22 cellular contexts compared by ENCODE assay signal in the genomic region with DNA sequence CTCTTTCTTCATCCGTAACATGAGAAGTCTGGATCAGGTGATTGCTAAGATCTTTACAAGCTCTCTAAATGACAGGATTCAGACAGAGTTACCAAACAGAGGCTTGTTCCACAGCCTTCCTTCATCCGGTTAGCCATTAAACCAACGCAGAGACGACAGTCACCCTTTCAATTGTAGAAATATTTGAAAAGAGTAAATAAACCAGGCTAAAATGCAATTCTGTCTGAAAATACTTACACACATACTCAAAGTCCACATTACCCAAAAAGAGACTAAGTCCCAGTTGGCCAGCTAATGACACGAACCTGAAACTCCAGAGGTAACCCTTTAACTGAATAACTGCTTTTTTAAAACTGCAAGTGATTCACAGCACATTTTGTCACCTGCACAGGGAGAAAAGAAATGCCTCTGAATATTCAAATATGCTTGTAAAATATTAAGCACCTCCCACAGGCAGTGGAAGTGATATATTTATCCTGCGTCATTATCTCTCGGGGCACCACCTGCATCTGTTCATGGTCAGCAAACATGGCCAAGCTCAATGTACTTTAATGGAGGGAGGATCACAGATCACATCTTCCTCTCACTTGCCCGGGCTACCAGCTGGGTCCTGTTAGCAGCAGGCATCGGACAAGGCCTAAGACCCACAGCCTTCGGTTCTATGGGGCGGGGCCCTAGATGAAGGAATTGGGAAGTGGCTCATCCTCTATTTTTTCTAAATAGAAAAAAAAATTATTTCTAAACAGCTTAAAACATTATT. TPM values are rescaled to one million over a fixed set of nuclear protein-coding genes. Genes with fewer than 3 reads are reported as not detected.
"Had no signal": no experiment of that assay in that cellular context is flagged by ENCODE, and none has a peak within 500 bp of the region (broad histone marks: within the 10 kb centered on the region; RNA-seq: fewer than 3 reads in every experiment).

No MANE protein-coding gene starts in this region.

- FAIRE-seq: astrocyte, endometrium, islet of Langerhans, small intestine had no signal

- H3K4me3 ChIP-seq: cardiac muscle cell, gastroesophageal sphincter, heart right ventricle, left ventricle myocardium inferior, tibial nerve had no signal

- H3K36me3 ChIP-seq: cardiac muscle cell, gastroesophageal sphincter, heart right ventricle, left ventricle myocardium inferior had no signal

- H3K27ac ChIP-seq: cardiac muscle cell, gastroesophageal sphincter, heart right ventricle, left ventricle myocardium inferior, tibial nerve had no signal

- H3K9me3 ChIP-seq: gastroesophageal sphincter, heart right ventricle, left ventricle myocardium inferior, tibial nerve had no signal

- H3K27me3 ChIP-seq: cardiac muscle cell, heart right ventricle, tibial nerve had no signal

- H3K4me1 ChIP-seq: gastroesophageal sphincter, heart right ventricle, left ventricle myocardium inferior, tibial nerve had no signal

- DNase-seq: activated CD4-positive, alpha-beta T cell treated with anti-CD3 and anti-CD28 coated beads for 1 hour; activated CD4-positive, alpha-beta T cell treated with anti-CD3 and anti-CD28 coated beads, Interleukin-2, amount 50 U/mL, for 48 hours; activated CD8-positive, alpha-beta memory T cell treated with anti-CD3 and anti-CD28 coated beads, Interleukin-2, amount 10 ng/mL, durations not matched to agents 7 days and 5 days; activated naive CD4-positive, alpha-beta T cell treated with anti-CD3 and anti-CD28 coated beads, Interleukin-2, amount 10 ng/mL, durations not matched to agents 7 days and 5 days; activated T-cell treated with anti-CD3 and anti-CD28 coated beads, Interleukin-2, amount 50 U/mL, for 1 hour; heart right ventricle; left ventricle myocardium inferior; mesendoderm; posterior cingulate gyrus; right cardiac atrium; small intestine; stimulated activated CD4-positive, alpha-beta T cell treated with anti-CD3 and anti-CD28 coated beads, Interleukin-4, amount 100 ng/mL, for 24 hours; stimulated activated naive CD4-positive, alpha-beta T cell treated with Interleukin-2 at 50 U/mL for 16 hours; substantia nigra; T1000 had no signal

- ATAC-seq: activated CD8-positive, alpha-beta memory T cell treated with anti-CD3 and anti-CD28 coated beads, Interleukin-2, amount 10 ng/mL, durations not matched to agents 7 days and 5 days; gastroesophageal sphincter; heart right ventricle; natural killer cell treated with Interleukin-12 subunit alpha and Interleukin-12 subunit beta and Interleukin-15 and Interleukin-18, amount 100 ng/mL, for 72 hours; right cardiac atrium had no signal

RNA-seq across cellular contexts. Expression of a gene that starts 38.8 kb away (rescaled TPM):
- total RNA-seq: activated CD8-positive, alpha-beta memory T cell treated with anti-CD3 and anti-CD28 coated beads, Interleukin-2, amount 10 ng/mL, durations not matched to agents 7 days and 5 days; cardiac muscle cell had no signal
- polyA plus RNA-seq: cardiac muscle cell had no signal
